ENCODE assay signal across 2 cellular contexts in genomic region chr10:104577861-104578480, GRCh38.
TF ChIP-seq lines count a peak whose summit lies in the region.

No MANE protein-coding gene starts in this region.

TF ChIP-seq in SK-N-SH, 30 proteins besides CTCF, POLR2A, EP300 and RAD21 (continued from another document):
- TF ChIP-seq SIN3A (IDR thresholded peaks at IDR 0.05; ENCODE audit: borderline replicate concordance, low read depth, low read length) = no peak
- no peak for TF ChIP-seq SMC3 (IDR thresholded peaks at IDR 0.05; ENCODE audit: low read depth, low read length)
- no peak for TF ChIP-seq TCF12 (IDR thresholded peaks at IDR 0.05)
- no peak for TF ChIP-seq FOXM1 (IDR thresholded peaks at IDR 0.05; ENCODE audit: low read depth)
- TF ChIP-seq TAF1 (IDR thresholded peaks at IDR 0.05; ENCODE audit: borderline replicate concordance, low read depth, low read length) = no peak
- TF ChIP-seq NRF1 (IDR thresholded peaks at IDR 0.05; ENCODE audit: low read depth, low read length) = no peak
- no peak for TF ChIP-seq FOXJ3 (CRISPR knock-in tag; IDR thresholded peaks at IDR 0.05)
- TF ChIP-seq RXRA (IDR thresholded peaks at IDR 0.05; ENCODE audit: borderline replicate concordance, low read depth) = no peak
- no peak for TF ChIP-seq EZH2phosphoT487 (IDR thresholded peaks at IDR 0.05; ENCODE audit: borderline replicate concordance, low read depth)
- TF ChIP-seq REST (IDR thresholded peaks at IDR 0.05; ENCODE audit: low read depth, low read length) = no peak
- TF ChIP-seq IRF3 (IDR thresholded peaks at IDR 0.05; ENCODE audit: low read depth, low read length) = no peak
- no peak for TF ChIP-seq MEF2A (IDR thresholded peaks at IDR 0.05; ENCODE audit: borderline replicate concordance, low read depth)
- TF ChIP-seq, protein P1, sequence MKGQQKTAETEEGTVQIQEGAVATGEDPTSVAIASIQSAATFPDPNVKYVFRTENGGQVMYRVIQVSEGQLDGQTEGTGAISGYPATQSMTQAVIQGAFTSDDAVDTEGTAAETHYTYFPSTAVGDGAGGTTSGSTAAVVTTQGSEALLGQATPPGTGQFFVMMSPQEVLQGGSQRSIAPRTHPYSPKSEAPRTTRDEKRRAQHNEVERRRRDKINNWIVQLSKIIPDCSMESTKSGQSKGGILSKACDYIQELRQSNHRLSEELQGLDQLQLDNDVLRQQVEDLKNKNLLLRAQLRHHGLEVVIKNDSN (IDR thresholded peaks at IDR 0.05; ENCODE audit: borderline replicate concordance, low read depth) = no peak
- TF ChIP-seq TEAD4 (IDR thresholded peaks at IDR 0.05; ENCODE audit: borderline replicate concordance, insufficient read depth) = no peak
- no peak for TF ChIP-seq CHD2 (IDR thresholded peaks at IDR 0.05; ENCODE audit: low read length, partially characterized antibody)
- TF ChIP-seq JUND (IDR thresholded peaks at IDR 0.05) = no peak

TF ChIP-seq in SK-N-SH treated with all-trans-retinoic acid at 6 μM for 48 hours, 23 proteins besides CTCF, POLR2A, EP300 and RAD21 (continued from another document):
- no peak for TF ChIP-seq POU6F1 (CRISPR knock-in tag; IDR thresholded peaks at IDR 0.05; ENCODE audit: borderline replicate concordance, low read depth)
- TF ChIP-seq ZC3H10 (CRISPR knock-in tag; IDR thresholded peaks at IDR 0.05) = no peak
